Comparison of ENCODE assay signal across 8 cellular contexts in the genomic region with DNA sequence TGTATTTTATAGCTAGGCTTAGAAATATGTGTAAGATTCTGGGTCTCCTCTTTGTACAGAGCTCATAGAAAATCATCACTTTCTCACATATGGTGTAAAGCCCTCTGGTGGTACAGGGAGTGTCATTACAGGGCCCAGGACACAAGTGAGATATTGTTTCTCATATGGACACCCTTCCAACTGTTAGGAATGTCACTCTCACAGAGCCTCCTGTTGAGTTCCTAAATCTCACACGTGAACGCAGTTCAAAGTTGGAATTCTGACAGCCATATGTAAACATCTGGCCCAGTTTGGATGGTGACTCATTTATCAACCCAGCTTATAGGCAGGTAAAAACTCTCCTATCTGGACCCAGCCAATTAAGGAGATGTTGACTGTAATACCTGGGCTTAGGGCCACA. TPM values are rescaled to one million over a fixed set of nuclear protein-coding genes. Genes with fewer than 3 reads are reported as not detected.
DNase-seq lines count a peak whose midpoint lies in the region; ATAC-seq, FAIRE-seq and TF ChIP-seq lines count a peak whose summit lies in the region.

No MANE protein-coding gene starts in this region.

- H3K9me3 ChIP-seq in heart right ventricle (no peaks in the 10 kb centered on the region), right cardiac atrium (ENCODE audit: control insufficient read depth, low read length) (no peaks in the 10 kb centered on the region), OCI-LY7 (ENCODE audit: low read length) (no peaks in the 10 kb centered on the region)

- no peaks in the 10 kb centered on the region for H3K79me2 ChIP-seq in OCI-LY7 (ENCODE audit: insufficient read depth, low read depth, low read length)

- no TSS peak for BruUV-seq in OCI-LY7 (replicated peaks; lab: Mats Ljungman, UMichigan)

- FAIRE-seq in urothelium cell line (lab: Jason Lieb, UNC), result no peak

- no peak overlapping the region for H2AFZ ChIP-seq in OCI-LY7 (ENCODE audit: low read length)

- ATAC-seq in heart right ventricle (no peak), right cardiac atrium (no peak), GM19452 (IDR thresholded peaks at IDR 0.05; ENCODE audit: unreplicated experiment) (no peak)

- no peaks in the 10 kb centered on the region for H4K20me1 ChIP-seq in OCI-LY7 (ENCODE audit: insufficient read depth, low read length)

- H3K4me3 ChIP-seq in heart right ventricle (no peak overlapping the region), right cardiac atrium (ENCODE audit: low read length) (no peak overlapping the region), OCI-LY7 (ENCODE audit: low read depth, low read length, poor library complexity, severe bottlenecking) (no peak overlapping the region)

- no peak for DNase-seq in heart right ventricle
- DNase-seq in right cardiac atrium, result no peak
- DNase-seq in OCI-LY7 (ENCODE audit: low spot score), result peak; percentile 75
- peak; percentile 8 for DNase-seq in fibroblast of peridontal ligament (ENCODE audit: extremely low read depth)
- peak; percentile 14 for DNase-seq in urothelium cell line (ENCODE audit: low spot score)
- no peak for DNase-seq in NK-92 (lab: John Stamatoyannopoulos, UW; ENCODE audit: unreplicated experiment)
- DNase-seq in KG1 (lab: John Stamatoyannopoulos, UW), result no peak

- H3K27me3 ChIP-seq in heart right ventricle (peaks cover 0 to 7% (median 0%) of the 10 kb centered on the region in 7 donors), right cardiac atrium (ENCODE audit: control insufficient read depth, insufficient read depth) (no peaks in the 10 kb centered on the region)

- intact Hi-C loops in heart right ventricle (cut with DNase I), result no loop called here
- intact Hi-C loops in right cardiac atrium (cut with DNase I), result no loop called here
- intact Hi-C loops in OCI-LY7 (cut with micrococcal nuclease; ENCODE audit: unreplicated experiment), result no loop called here

- CTCF ChIA-PET in OCI-LY7 (lab: Charles Lee; ENCODE audit: unreplicated experiment), result interaction anchor here (0.6 to 1.0 kb wide), 3 partner anchors 9 to 310 kb away, joined by 3 to 4 read pairs (median 4); a partner anchor contains a TSS

- 15 to 23% methylated on average over 2 of the region's 2 CpGs for WGBS in heart right ventricle, 2 donors
- WGBS in right cardiac atrium, result 16% methylated on average over 2 of the region's 2 CpGs

- POLR2A ChIA-PET in OCI-LY7 (lab: Charles Lee), result interaction anchor here (0.6 to 1.9 kb wide), 5 partner anchors 161 to 1180 kb away, joined by 3 to 5 read pairs (median 4); no protein-coding TSS in a partner anchor

- peak in 8 of 9 donors; percentile 30 to 57 (median 48) for TF ChIP-seq CTCF in heart right ventricle (IDR thresholded peaks at IDR 0.05)
- peak; percentile 85 for TF ChIP-seq CTCF in OCI-LY7 (conservative IDR thresholded peaks at IDR 0.05; ENCODE audit: low read length)

- no peak overlapping the region for H3K27ac ChIP-seq in heart right ventricle
- no peak overlapping the region for H3K27ac ChIP-seq in right cardiac atrium (ENCODE audit: low read length)
- H3K27ac ChIP-seq in OCI-LY7 (ENCODE audit: low read depth, low read length, poor library complexity, severe bottlenecking), result no peak overlapping the region

- no peaks in the 10 kb centered on the region for H3K9me2 ChIP-seq in OCI-LY7 (ENCODE audit: insufficient read depth, low read length)

- H3K36me3 ChIP-seq in heart right ventricle, result no peaks in the 10 kb centered on the region
- H3K36me3 ChIP-seq in OCI-LY7 (ENCODE audit: insufficient read depth, low read length), result no peaks in the 10 kb centered on the region

- no peak overlapping the region for H3K4me2 ChIP-seq in OCI-LY7 (ENCODE audit: low read length)

- H3K4me1 ChIP-seq in heart right ventricle (no peaks in the 10 kb centered on the region), right cardiac atrium (ENCODE audit: control insufficient read depth, insufficient read depth, low read length) (no peaks in the 10 kb centered on the region), OCI-LY7 (ENCODE audit: insufficient read depth, low read length, poor library complexity, severe bottlenecking) (peaks cover 5% of the 10 kb centered on the region)

RNA-seq across cellular contexts. Expression of a gene that starts 35.4 kb away (rescaled TPM):
- 1 to 10 TPM; 1.3 to 2.8 (median 1.9) TPM for total RNA-seq in heart right ventricle
- polyA plus RNA-seq in heart right ventricle, result 1 to 10 TPM in 1 of 2 donors, under 1 TPM in 1; 0.75 to 1.7 TPM
- 1 to 10 TPM; 1.6 to 3.1 (median 2.7) TPM for total RNA-seq in right cardiac atrium
- polyA plus RNA-seq in right cardiac atrium, result 1.3 TPM
- 63.3 and 68.9 TPM in 2 replicates for total RNA-seq in OCI-LY7 (2014; rRNA removed; shearing (Covaris generic))
- total RNA-seq in OCI-LY7 (2022), result 92.2 and 97.0 TPM in 2 replicates

Comparison
In these comparisons a context has a peak if more than half of its experiments do, and no peak if none do; other contexts are left out.
1. DNase-seq: peak in OCI-LY7 (single experiment), fibroblast of peridontal ligament (single experiment) and urothelium cell line (single experiment); none in heart right ventricle (0 of 2), right cardiac atrium (0 of 3), NK-92 (single experiment) and KG1 (single experiment).
2. RNA of a gene that starts 35.4 kb away (total RNA-seq): 63.3 to 97.0 TPM in OCI-LY7; 1.6 to 3.1 TPM in right cardiac atrium and 1.3 to 2.8 TPM in heart right ventricle; every median in the first group is over 10 times any median in the second.